7 cellular contexts compared by ENCODE assay signal in genomic region chr4:177309525-177310371, GRCh38. TPM values are rescaled to one million over a fixed set of nuclear protein-coding genes. Genes with fewer than 3 reads are reported as not detected.
DNase-seq lines count a peak whose midpoint lies in the region; ATAC-seq lines count a peak whose summit lies in the region.

TSS of gene NEIL3 (plus strand) at chr4:177309874. CDS start at chr4:177309954, 80 bp downstream.

- peaks cover 44% of the 10 kb centered on the region for H3K4me1 Mint-ChIP-seq in T-helper 1 cell treated with Interleukin-12 subunit alpha and Interleukin-12 subunit beta and Interleukin-4 antibody, amounts not matched to agents 30 μg/mL and 1 μg/mL, for 36 hours (ENCODE audit: low read depth)

- no peaks in the 10 kb centered on the region for H3K9me3 Mint-ChIP-seq in T-helper 1 cell treated with Interleukin-12 subunit alpha and Interleukin-12 subunit beta and Interleukin-4 antibody, amounts not matched to agents 30 μg/mL and 1 μg/mL, for 36 hours

- H3K27ac Mint-ChIP-seq in T-helper 1 cell treated with Interleukin-12 subunit alpha and Interleukin-12 subunit beta and Interleukin-4 antibody, amounts not matched to agents 30 μg/mL and 1 μg/mL, for 36 hours: peak within 1 kb of the TSS; percentile 90

- ATAC-seq in GM18498 (IDR thresholded peaks at IDR 0.05; ENCODE audit: unreplicated experiment) (peak; percentile 92), HG02884 (IDR thresholded peaks at IDR 0.05; ENCODE audit: unreplicated experiment) (peak; percentile 86)

- DNase-seq in NCI-H146 treated with DMSO at 0.1 percent for 48 hours (lab: John Stamatoyannopoulos, UW; ENCODE audit: unreplicated experiment) (peak; percentile 59), amygdala (lab: John Stamatoyannopoulos, UW) (peak; percentile 27 to 91 (median 72)), hepatic stellate cell (ENCODE audit: low spot score) (peak; percentile 93), renal cortical epithelial cell (ENCODE audit: low read depth) (peak; percentile 73)

- peaks cover 8% of the 10 kb centered on the region for H3K36me3 Mint-ChIP-seq in T-helper 1 cell treated with Interleukin-12 subunit alpha and Interleukin-12 subunit beta and Interleukin-4 antibody, amounts not matched to agents 30 μg/mL and 1 μg/mL, for 36 hours (ENCODE audit: low read depth)

- H3K27me3 Mint-ChIP-seq in T-helper 1 cell treated with Interleukin-12 subunit alpha and Interleukin-12 subunit beta and Interleukin-4 antibody, amounts not matched to agents 30 μg/mL and 1 μg/mL, for 36 hours (ENCODE audit: low read depth): no peaks in the 10 kb centered on the region

- peak within 1 kb of the TSS; percentile 95 for H3K4me3 Mint-ChIP-seq in T-helper 1 cell treated with Interleukin-12 subunit alpha and Interleukin-12 subunit beta and Interleukin-4 antibody, amounts not matched to agents 30 μg/mL and 1 μg/mL, for 36 hours

RNA-seq across cellular contexts. Expression of gene NEIL3, which starts in this region (rescaled TPM):
- total RNA-seq in renal cortical epithelial cell: 0.60 and 5.2 TPM in 2 replicates

Comparison
In these comparisons a context has a peak if more than half of its experiments do, and no peak if none do; other contexts are left out.
1. Peak in every context shown above with its lines: DNase-seq and ATAC-seq.